Comparison of ENCODE assay signal across 9 cellular contexts in the genomic region with DNA sequence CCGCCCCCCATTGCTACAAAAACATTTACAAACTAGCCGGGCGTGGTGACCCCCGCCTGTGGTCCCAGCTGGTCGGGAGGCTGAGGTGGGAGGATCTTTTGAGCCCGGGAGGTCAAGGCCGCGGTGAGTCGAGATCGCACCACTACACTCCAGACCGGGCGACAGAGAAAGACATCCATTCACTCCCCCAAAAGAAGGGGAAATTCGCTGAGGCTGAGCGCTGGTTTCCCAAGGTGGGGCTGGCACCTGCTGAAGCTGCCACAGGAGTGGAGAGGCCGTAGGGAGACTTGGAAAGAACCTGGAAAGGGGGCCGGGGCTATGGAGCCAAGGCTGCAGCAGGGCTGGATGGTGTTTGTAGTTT. TPM values are rescaled to one million over a fixed set of nuclear protein-coding genes. Genes with fewer than 3 reads are reported as not detected.
DNase-seq lines count a peak whose midpoint lies in the region; ATAC-seq, FAIRE-seq and TF ChIP-seq lines count a peak whose summit lies in the region.
"Had no signal": no experiment of that assay in that cellular context is flagged by ENCODE, and none has a peak within 500 bp of the region (broad histone marks: within the 10 kb centered on the region; RNA-seq: fewer than 3 reads in every experiment).

No MANE protein-coding gene starts in this region.

- no peak for TF ChIP-seq CTCF in CD8-positive, alpha-beta T cell (IDR thresholded peaks at IDR 0.05)
- no peak for TF ChIP-seq CTCF in OCI-LY1 (IDR thresholded peaks at IDR 0.05; ENCODE audit: low read length)
- no peak for TF ChIP-seq CTCF in H1 (IDR thresholded peaks at IDR 0.05; ENCODE audit: control extremely low read depth in 1 of 3, insufficient read depth in 1 of 3, low read depth in 1 of 3, low read length in 3 of 3)
- no peak for TF ChIP-seq CTCF in neutrophil (IDR thresholded peaks at IDR 0.05)

- no peaks in the 10 kb centered on the region for H3K9me3 Mint-ChIP-seq in CD8-positive, alpha-beta T cell

- CTCF ChIA-PET in CD8-positive, alpha-beta T cell (lab: Charles Lee), result interaction anchor here (0.6 kb wide), 1 partner anchor 28 kb away, joined by 3 read pairs; no protein-coding TSS in a partner anchor
- CTCF ChIA-PET in H1 (lab: Charles Lee; ENCODE audit: partially characterized antibody), result interaction anchor here (0.5 to 1.7 kb wide), 4 partner anchors 11 to 209 kb away, joined by 3 to 5 read pairs (median 4); no protein-coding TSS in a partner anchor

- peak overlapping the region; percentile 86 for H3K4me3 Mint-ChIP-seq in CD8-positive, alpha-beta T cell

- H3K56ac ChIP-seq in H1 (replicated peaks; ENCODE audit: insufficient read length, low read depth, low read length), result no peak overlapping the region

- no peak for DNase-seq in CD8-positive, alpha-beta T cell
- DNase-seq in H1 (ENCODE audit: low read depth in 1 of 2, low spot score in 2 of 2) (no peak), hypothalamus (lab: John Stamatoyannopoulos, UW) (no peak), GM12891 (ENCODE audit: insufficient read length, low spot score) (no peak), GM03348 (ENCODE audit: low spot score) (no peak)

- H4K91ac ChIP-seq in H1 (replicated peaks; ENCODE audit: insufficient read length, low read length), result no peak overlapping the region

- H3K27ac ChIP-seq in CD8-positive, alpha-beta T cell (ENCODE audit: low read depth, low read length), result peak overlapping the region; percentile 64
- H3K27ac ChIP-seq in OCI-LY1 (ENCODE audit: low read depth, low read length, poor library complexity, severe bottlenecking) (no peak overlapping the region), H1 (ENCODE audit: low read depth, low read length) (no peak overlapping the region), neutrophil (no peak overlapping the region)

- TF ChIP-seq POLR2A in H1 (IDR thresholded peaks at IDR 0.05; ENCODE audit: control extremely low read depth in 1 of 2, low read depth in 2 of 2, low read length in 2 of 2) (no peak), GM12891 (IDR thresholded peaks at IDR 0.05; ENCODE audit: low read depth, low read length) (no peak)

- H3K23ac ChIP-seq in H1 (ENCODE audit: insufficient read length), result no peak overlapping the region

- FAIRE-seq in H1 (lab: Jason Lieb, UNC) (no peak), GM12891 (lab: Jason Lieb, UNC) (no peak)
- FAIRE-seq: frontal cortex had no signal

- H3K79me1 ChIP-seq in H1 (ENCODE audit: low read depth, low read length), result no peaks in the 10 kb centered on the region

- H2BK15ac ChIP-seq in H1 (ENCODE audit: low read length), result no peak overlapping the region

- no peaks in the 10 kb centered on the region for H3F3A ChIP-seq in OCI-LY1 (ENCODE audit: insufficient read depth, low read length)

- H3K18ac ChIP-seq in H1 (ENCODE audit: extremely low read depth, low read length), result no peak overlapping the region

- peaks cover 27% of the 10 kb centered on the region for H3K4me1 ChIP-seq in CD8-positive, alpha-beta T cell (ENCODE audit: insufficient read depth, low read length)
- H3K4me1 ChIP-seq in OCI-LY1 (ENCODE audit: insufficient read depth, low read length, severe bottlenecking) (peaks cover 13% of the 10 kb centered on the region), H1 (replicated peaks in 1 of 4; ENCODE audit: control insufficient read depth in 3 of 4, insufficient read depth in 4 of 4, low read length in 3 of 4) (0 out of 7 replicates have a peak, but pooled peaks cover 0 to 2% (median 0%) of the 10 kb centered on the region in 4 experiments), neutrophil (ENCODE audit: control insufficient read depth in 1 of 2, insufficient read depth in 1 of 2, low read depth in 1 of 2, low read length in 1 of 2) (peaks cover 11 to 12% of the 10 kb centered on the region in 2 experiments)

- no peaks in the 10 kb centered on the region for H3K27me3 Mint-ChIP-seq in CD8-positive, alpha-beta T cell (ENCODE audit: low read depth)

- H4K8ac ChIP-seq in H1 (ENCODE audit: extremely low read depth, insufficient read depth, low read length), result no peak overlapping the region; the same call in 1 of the 2 replicates

- H4K20me1 ChIP-seq in OCI-LY1 (ENCODE audit: insufficient read depth, low read length), result no peaks in the 10 kb centered on the region
- peaks cover 0 to 3% of the 10 kb centered on the region in 2 experiments for H4K20me1 ChIP-seq in H1 (replicated peaks in 1 of 2; ENCODE audit: control insufficient read depth in 1 of 2, insufficient read depth in 2 of 2, low read length in 2 of 2)

- TF ChIP-seq RAD21 in H1 (IDR thresholded peaks at IDR 0.05 in 1 of 2, conservative IDR thresholded peaks at IDR 0.05 in 1 of 2; ENCODE audit: low read depth in 2 of 2, low read length in 2 of 2), result no peak

- H3K4ac ChIP-seq in H1 (replicated peaks; ENCODE audit: insufficient read length, low read depth, low read length), result no peak overlapping the region

- WGBS in H1 (ENCODE audit: extremely low coverage in 1 of 2, insufficient coverage in 1 of 2, insufficient read length in 1 of 2, insufficient replicate concordance in 2 of 2, low coverage in 1 of 2, low lambda C conversion rate in 2 of 2, missing lambda C conversion rate in 1 of 2), 2 experiments, result 76% methylated on average over 15 of the region's 16 CpGs; no CpG with 5 or more reads in 1 of the 2 experiments

- H3K79me2 ChIP-seq in OCI-LY1 (ENCODE audit: insufficient read depth, low read length) (no peaks in the 10 kb centered on the region), H1 (ENCODE audit: control insufficient read depth in 1 of 2, insufficient read depth in 2 of 2, low read length in 2 of 2) (no peaks in the 10 kb centered on the region)

- H3K9me2 ChIP-seq in OCI-LY1 (ENCODE audit: low read depth, low read length), result no peaks in the 10 kb centered on the region

- peaks cover 37% of the 10 kb centered on the region for H3K4me1 Mint-ChIP-seq in CD8-positive, alpha-beta T cell (ENCODE audit: low read depth)

- intact Hi-C loops in CD8-positive, alpha-beta T cell (cut with DNase I, micrococcal nuclease), result loop anchor here in 1 of 2 experiments (1.0 kb wide), 1 partner anchor 65 kb away; no protein-coding TSS in a partner anchor

- H3K4me3 ChIP-seq in CD8-positive, alpha-beta T cell (ENCODE audit: low read depth, low read length), result peak overlapping the region; percentile 83
- H3K4me3 ChIP-seq in OCI-LY1 (ENCODE audit: low read depth, low read length, poor library complexity, severe bottlenecking) (peak overlapping the region; percentile 71), H1 (ENCODE audit: extremely low read depth in 1 of 4, insufficient read depth in 2 of 4, low read depth in 3 of 4, low read length in 4 of 4) (peak overlapping the region; percentile 55 to 73 (median 68); a peak in 6 of 8 replicates), neutrophil (ENCODE audit: low read depth in 1 of 2, low read length in 1 of 2) (peak overlapping the region; percentile 66 to 80)

- H2AFZ ChIP-seq in OCI-LY1 (ENCODE audit: low read length) (no peak overlapping the region), H1 (ENCODE audit: low read length) (peak overlapping the region; percentile 63; the same call in 1 of the 2 replicates)

- no peaks in the 10 kb centered on the region for H3K27me3 ChIP-seq in CD8-positive, alpha-beta T cell (ENCODE audit: insufficient read depth, low read length)
- H3K27me3 ChIP-seq in OCI-LY1 (ENCODE audit: insufficient read depth, low read length) (no peaks in the 10 kb centered on the region), H1 (replicated peaks in 1 of 4; ENCODE audit: control insufficient read depth in 3 of 4, extremely low read depth in 1 of 4, insufficient read depth in 3 of 4, low read length in 3 of 4) (peaks cover 7 to 35% (median 29%) of the 10 kb centered on the region in 4 experiments), neutrophil (peaks cover 74% of the 10 kb centered on the region)

- H3K27ac Mint-ChIP-seq in CD8-positive, alpha-beta T cell, result peak overlapping the region; percentile 47

- no peak overlapping the region for H2AK5ac ChIP-seq in H1 (ENCODE audit: low read depth, low read length)

- no peak overlapping the region for H2BK120ac ChIP-seq in H1 (replicated peaks; ENCODE audit: low read depth, low read length)

- no peaks in the 10 kb centered on the region for H3K36me3 ChIP-seq in CD8-positive, alpha-beta T cell (ENCODE audit: insufficient read depth, low read length)
- no peaks in the 10 kb centered on the region for H3K36me3 ChIP-seq in OCI-LY1 (ENCODE audit: insufficient read depth, low read length)
- no peaks in the 10 kb centered on the region for H3K36me3 ChIP-seq in H1 (ENCODE audit: control insufficient read depth in 2 of 4, insufficient read depth in 4 of 4, low read length in 3 of 4)
- H3K36me3 ChIP-seq in neutrophil, result no peaks in the 10 kb centered on the region

- H3K9me3 ChIP-seq in CD8-positive, alpha-beta T cell (ENCODE audit: low read length), result no peaks in the 10 kb centered on the region
- no peaks in the 10 kb centered on the region for H3K9me3 ChIP-seq in OCI-LY1 (ENCODE audit: low read length)
- H3K9me3 ChIP-seq in H1 (ENCODE audit: insufficient read depth in 2 of 2, low read depth in 1 of 2, low read length in 1 of 2), result no peaks in the 10 kb centered on the region
- no peaks in the 10 kb centered on the region for H3K9me3 ChIP-seq in neutrophil

- no peak overlapping the region for H3K14ac ChIP-seq in H1 (ENCODE audit: insufficient read length)

- ATAC-seq in CD8-positive, alpha-beta T cell, result no peak
- ATAC-seq in HG03571 (IDR thresholded peaks at IDR 0.05; ENCODE audit: unreplicated experiment), result no peak

- H3K9ac ChIP-seq in OCI-LY1 (ENCODE audit: low read length) (no peak overlapping the region), H1 (replicated peaks in 1 of 4; ENCODE audit: extremely low read depth in 1 of 4, low read depth in 3 of 4, low read length in 3 of 4) (no peak overlapping the region)

- POLR2A ChIA-PET in CD8-positive, alpha-beta T cell (lab: Charles Lee), result interaction anchor here (1.0 kb wide), 2 partner anchors 34 kb away, joined by 3 read pairs; no protein-coding TSS in a partner anchor
- POLR2A ChIA-PET in H1 (lab: Charles Lee; ENCODE audit: partially characterized antibody), result no interaction called here

- TF ChIP-seq EP300 in H1 (IDR thresholded peaks at IDR 0.05; ENCODE audit: borderline replicate concordance in 1 of 2, low read depth in 2 of 2, low read length in 2 of 2), result no peak

- no peak overlapping the region for H4K5ac ChIP-seq in H1 (ENCODE audit: insufficient read length, low read depth, low read length)

- peaks cover 7% of the 10 kb centered on the region for H3K36me3 Mint-ChIP-seq in CD8-positive, alpha-beta T cell

- peak overlapping the region; percentile 99 for H3K4me2 ChIP-seq in OCI-LY1 (ENCODE audit: low read length)
- peak overlapping the region; percentile 49 to 82 for H3K4me2 ChIP-seq in H1 (ENCODE audit: insufficient read depth in 1 of 2, low read depth in 2 of 2, low read length in 2 of 2)

- H2BK20ac ChIP-seq in H1 (ENCODE audit: low read length), result no peak overlapping the region

- H3K23me2 ChIP-seq in H1 (ENCODE audit: low read depth, low read length), result no peaks in the 10 kb centered on the region; the same call in 1 of the 2 replicates

- no peak overlapping the region for H2BK5ac ChIP-seq in H1 (ENCODE audit: low read depth, low read length)

- H2BK12ac ChIP-seq in H1 (ENCODE audit: low read depth, low read length), result no peak overlapping the region

RNA-seq across cellular contexts. Expression of gene CRTC3, which starts 0.7 kb away (rescaled TPM):
- 10 to 100 TPM; 74.0 to 77.9 TPM for total RNA-seq in CD8-positive, alpha-beta T cell
- 5.0 and 5.1 TPM in 2 replicates for total RNA-seq in H1 (2021; fragmentation: NEBNext Ultra II Directional; extraction: Animal tissue kit (Norgen Biotek cat#: 25700))
- polyA plus RNA-seq in H1 (2011; rRNA removed), result 5.1 and 5.3 TPM in 2 replicates
- 3.0 TPM for polyA plus RNA-seq in H1 (2011; cell fraction: cytosol; rRNA removed)
- 5.1 TPM for polyA plus RNA-seq in H1 (2011; cell fraction: nucleus; rRNA removed)
- 4.2 to 5.4 TPM (median 4.9 TPM) in 4 replicates for polyA plus RNA-seq in H1 (2012, experiment 1 of 2)
- 3.0 TPM for polyA plus RNA-seq in H1 (2012, experiment 2 of 2)
- 2.2 TPM for polyA plus RNA-seq in H1 (2013, experiment 1 of 2)
- polyA plus RNA-seq in H1 (2013, experiment 2 of 2), result 2.0 TPM
- 6.2 and 6.9 TPM in 2 replicates for polyA minus RNA-seq in H1 (2011; rRNA and poly(A)+ RNA removed)
- polyA minus RNA-seq in H1 (2011; cell fraction: cytosol; rRNA and poly(A)+ RNA removed), result 3.7 TPM
- polyA minus RNA-seq in H1 (2011; cell fraction: nucleus; rRNA and poly(A)+ RNA removed), result 6.4 TPM
- polyA plus RNA-seq in GM12891 (2012; ENCODE audit: low read depth, missing spikeins), result 14.7 TPM

Comparison
In these comparisons a context has a peak if more than half of its experiments do, and no peak if none do; other contexts are left out.
1. RNA of gene CRTC3, which starts 0.7 kb away (total RNA-seq): 74.0 to 77.9 TPM in CD8-positive, alpha-beta T cell; 5.0 to 5.1 TPM in H1; every median in the first group is over 10 times any median in the second.
2. Peak in every context shown above with its lines, with median percentiles within 50 percentile points of each other: H3K4me3 ChIP-seq.